In genomic region chr12:8031872-8032241, GRCh38 we compare ENCODE assay signal across 8 cellular contexts. TPM values are rescaled to one million over a fixed set of nuclear protein-coding genes. Genes with fewer than 3 reads are reported as not detected.
DNase-seq lines count a peak whose midpoint lies in the region; ATAC-seq, FAIRE-seq and TF ChIP-seq lines count a peak whose summit lies in the region.

No MANE protein-coding gene starts in this region.

- TF ChIP-seq POLR2A in IMR-90 (IDR thresholded peaks at IDR 0.05; ENCODE audit: low read depth, low read length) = no peak
- TF ChIP-seq POLR2A in breast epithelium (IDR thresholded peaks at IDR 0.05) = no peak

- H3K4me2 ChIP-seq in IMR-90 (ENCODE audit: low read depth, low read length) = peak overlapping the region; percentile 83

- no peak for TF ChIP-seq RAD21 in IMR-90 (IDR thresholded peaks at IDR 0.05; ENCODE audit: low read length)

- H2BK5ac ChIP-seq in IMR-90 (ENCODE audit: low read depth, low read length, poor library complexity, severe bottlenecking) = peak overlapping the region; percentile 75

- H3K14ac ChIP-seq in IMR-90 (replicated peaks; ENCODE audit: low read depth, low read length) = peak overlapping the region; percentile 1; the same call in 1 of the 2 replicates

- H4K8ac ChIP-seq in IMR-90 (ENCODE audit: low read depth in 2 of 2, low read length in 2 of 2) = peak overlapping the region; percentile 66 to 69

- 0 out of 2 replicates have a peak overlapping the region, but pooled peaks have one; percentile 67 for H3K4ac ChIP-seq in IMR-90 (ENCODE audit: low read depth, low read length)

- H3K9me3 ChIP-seq in IMR-90 (ENCODE audit: control insufficient read depth, insufficient read depth, low read length) = no peaks in the 10 kb centered on the region
- H3K9me3 ChIP-seq in breast epithelium = no peaks in the 10 kb centered on the region
- H3K9me3 ChIP-seq in muscle layer of colon (ENCODE audit: low read length) = no peaks in the 10 kb centered on the region

- H2AK9ac ChIP-seq in IMR-90 (replicated peaks; ENCODE audit: low read depth, low read length, poor library complexity) = no peak overlapping the region

- POLR2A ChIA-PET in AG04449 (lab: Yijun Ruan, JAX) (interaction anchor here (1.3 kb wide), 1 partner anchor 96 kb away, joined by 3 read pairs; the partner anchor contains the start of gene SLC2A3), IMR-90 (lab: Charles Lee; ENCODE audit: unreplicated experiment) (no interaction called here)

- H3K18ac ChIP-seq in IMR-90 (ENCODE audit: low read depth, low read length) = peak overlapping the region; percentile 55; the same call in 1 of the 2 replicates

- 0 out of 2 replicates have a peak overlapping the region, but pooled peaks have one; percentile 55 for H2BK120ac ChIP-seq in IMR-90 (ENCODE audit: low read depth, low read length)

- no peaks in the 10 kb centered on the region; the same call in 1 of the 2 replicates for H3K36me3 ChIP-seq in IMR-90 (ENCODE audit: control insufficient read depth, insufficient read depth, low read length)
- no peaks in the 10 kb centered on the region for H3K36me3 ChIP-seq in breast epithelium
- no peaks in the 10 kb centered on the region for H3K36me3 ChIP-seq in muscle layer of colon (ENCODE audit: insufficient read depth, low read length)

- peak overlapping the region; percentile 85 for H3K9ac ChIP-seq in IMR-90 (ENCODE audit: low read depth, low read length)
- peak overlapping the region; percentile 88 for H3K9ac ChIP-seq in muscle layer of colon (ENCODE audit: low read length)

- FAIRE-seq in D721Med (lab: Jason Lieb, UNC) = no peak

- peak overlapping the region; percentile 22; the same call in 1 of the 2 replicates for H4K5ac ChIP-seq in IMR-90 (ENCODE audit: low read depth, low read length)

- H2BK15ac ChIP-seq in IMR-90 (ENCODE audit: low read depth, low read length) = no peak overlapping the region

- ATAC-seq in IMR-90 (ENCODE audit: low read depth) = no peak

- peak overlapping the region; percentile 5; the same call in 1 of the 2 replicates for H4K91ac ChIP-seq in IMR-90 (ENCODE audit: insufficient read depth, low read depth, low read length)

- in situ Hi-C loops in IMR-90 (cut with MboI; ENCODE audit: low sequenced_read_pairs) = loop anchor here (25.0 kb wide), 1 partner anchor 395 kb away; no protein-coding TSS in a partner anchor

- H3K23ac ChIP-seq in IMR-90 (ENCODE audit: low read depth, low read length) = peak overlapping the region; percentile 79; the same call in 1 of the 2 replicates

- no peaks in the 10 kb centered on the region for H3K27me3 ChIP-seq in IMR-90 (ENCODE audit: control insufficient read depth, insufficient read depth, low read length)
- no peaks in the 10 kb centered on the region for H3K27me3 ChIP-seq in breast epithelium
- H3K27me3 ChIP-seq in muscle layer of colon (ENCODE audit: control insufficient read depth in 1 of 2, insufficient read depth in 2 of 2, low read length in 2 of 2) = no peaks in the 10 kb centered on the region

- peaks cover 25% of the 10 kb centered on the region for H3K9me1 ChIP-seq in IMR-90 (ENCODE audit: insufficient read depth, low read length)

- dilution Hi-C loops in IMR-90 (cut with HindIII; ENCODE audit: low sequenced_read_pairs, unreplicated experiment) = no loop called here

- no CpG with 5 or more reads among the region's 5 CpGs for whole genome bisulfite sequencing in IMR-90 (ENCODE audit: extremely low coverage in 2 of 2, insufficient read length in 1 of 2), 2 experiments

- DNase-seq in AG04449 (ENCODE audit: low read depth, low spot score) = no peak
- DNase-seq in IMR-90 = no peak
- no peak for DNase-seq in breast epithelium (ENCODE audit: low spot score in 2 of 2)
- DNase-seq in NCI-H774 (lab: John Stamatoyannopoulos, UW) = no peak
- DNase-seq in SHP77 (lab: John Stamatoyannopoulos, UW) = no peak
- DNase-seq in NAMALWA (ENCODE audit: low spot score) = no peak
- DNase-seq in D721Med (ENCODE audit: insufficient read length, low spot score) = no peak

- peaks cover 26 to 48% of the 10 kb centered on the region in 2 experiments; a peak in 3 of 4 replicates for H3K79me1 ChIP-seq in IMR-90 (ENCODE audit: low read depth in 1 of 2, low read length in 2 of 2)

- H3K4me1 ChIP-seq in IMR-90 (ENCODE audit: control insufficient read depth, insufficient read depth, low read length) (peaks cover 16% of the 10 kb centered on the region), breast epithelium (peaks cover 2 to 26% of the 10 kb centered on the region in 2 donors), muscle layer of colon (ENCODE audit: insufficient read depth, low read length) (peaks cover 34% of the 10 kb centered on the region)

- intact Hi-C loops in IMR-90 (cut with micrococcal nuclease) = no loop called here
- intact Hi-C loops in breast epithelium (cut with DNase I; ENCODE audit: low total_unique reads) = no loop called here

- H3K4me3 ChIP-seq in AG04449 (ENCODE audit: low read depth, low read length) = peak overlapping the region; percentile 84
- H3K4me3 ChIP-seq in IMR-90 (ENCODE audit: insufficient read depth, low read depth, low read length) = peak overlapping the region; percentile 84
- H3K4me3 ChIP-seq in breast epithelium = peak overlapping the region; percentile 78 to 95 (median 86)
- peak overlapping the region; percentile 37 to 62 for H3K4me3 ChIP-seq in muscle layer of colon (ENCODE audit: low read depth in 1 of 2, low read length in 2 of 2)

- H2AFZ ChIP-seq in IMR-90 (replicated peaks; ENCODE audit: low read length, poor library complexity) = peak overlapping the region; percentile 53

- BruUV-seq in IMR-90 (replicated peaks; lab: Mats Ljungman, UMichigan) = no TSS peak

- H2BK20ac ChIP-seq in IMR-90 (ENCODE audit: low read depth, low read length) = no peak overlapping the region

- H3K56ac ChIP-seq in IMR-90 (ENCODE audit: extremely low read depth, insufficient read depth, low read length) = no peak overlapping the region

- CTCF ChIA-PET in AG04449 (lab: Yijun Ruan, JAX) = interaction anchor here (0.7 to 5.6 kb wide), 4 partner anchors 13 to 98 kb away, joined by 3 to 66 read pairs (median 4); partner anchors contain the start of gene SLC2A3
- CTCF ChIA-PET in IMR-90 (lab: Yijun Ruan, JAX) = interaction anchor here (0.6 kb wide), 1 partner anchor 38 kb away, joined by 4 read pairs; no protein-coding TSS in a partner anchor

- peak overlapping the region; percentile 73 for H3K27ac ChIP-seq in IMR-90 (ENCODE audit: insufficient read depth, low read length)
- H3K27ac ChIP-seq in breast epithelium = peak overlapping the region; percentile 95 to 96
- H3K27ac ChIP-seq in muscle layer of colon (ENCODE audit: low read depth, low read length) = peak overlapping the region; percentile 74

- TF ChIP-seq CTCF in AG04449 (IDR thresholded peaks at IDR 0.05; ENCODE audit: insufficient read depth, low read length, missing control alignments) (no peak), IMR-90 (conservative IDR thresholded peaks at IDR 0.05; ENCODE audit: low read depth, low read length) (no peak), breast epithelium (IDR thresholded peaks at IDR 0.05) (no peak), D721Med (IDR thresholded peaks at IDR 0.05; ENCODE audit: insufficient read depth, missing control alignments) (no peak)

- H4K20me1 ChIP-seq in IMR-90 (ENCODE audit: insufficient read depth, low read length) = peaks cover 30% of the 10 kb centered on the region; the same call in 1 of the 2 replicates

- H2AK5ac ChIP-seq in IMR-90 (ENCODE audit: low read depth, low read length) = no peak overlapping the region

TF ChIP-seq in IMR-90, 13 proteins besides CTCF, POLR2A, EP300 and RAD21 (continues in another document):
- no peak for TF ChIP-seq MXI1 (IDR thresholded peaks at IDR 0.05; ENCODE audit: borderline replicate concordance, low read depth, low read length)
- TF ChIP-seq FOS (IDR thresholded peaks at IDR 0.05; ENCODE audit: low read depth, low read length) = no peak
- TF ChIP-seq NFE2L2 (IDR thresholded peaks at IDR 0.05; ENCODE audit: low read depth, low read length) = no peak
- TF ChIP-seq MAFK (IDR thresholded peaks at IDR 0.05; ENCODE audit: low read depth, low read length) = no peak
- no peak for TF ChIP-seq SMC3 (IDR thresholded peaks at IDR 0.05; ENCODE audit: low read depth, low read length)
- TF ChIP-seq CHD1 (IDR thresholded peaks at IDR 0.05; ENCODE audit: low read depth, low read length) = no peak
- no peak for TF ChIP-seq ELK1 (IDR thresholded peaks at IDR 0.05; ENCODE audit: borderline replicate concordance, low read depth, low read length)
- TF ChIP-seq BHLHE40 (IDR thresholded peaks at IDR 0.05; ENCODE audit: low read depth, low read length) = no peak
- no peak for TF ChIP-seq USF2 (IDR thresholded peaks at IDR 0.05; ENCODE audit: low read depth, low read length)

RNA-seq across cellular contexts. Expression of gene FOXJ2, which starts 0.7 kb away (rescaled TPM):
- total RNA-seq in IMR-90 (2012; rRNA removed) (3.0 and 3.9 TPM in 2 replicates), breast epithelium (10 to 100 TPM; 11.1 to 14.2 (median 13.4) TPM)
- polyA plus RNA-seq in IMR-90 (2012; rRNA removed) = 8.4 and 8.5 TPM in 2 replicates
- polyA plus RNA-seq in IMR-90 (2012; cell fraction: cytosol; rRNA removed) = 2.5 and 5.1 TPM in 2 replicates
- 12.8 and 13.4 TPM in 2 replicates for polyA plus RNA-seq in IMR-90 (2012; cell fraction: nucleus; rRNA removed; ENCODE audit: low replicate concordance)

RNA-seq across cellular contexts. Expression of gene C3AR1, which starts 34.3 kb away (rescaled TPM):
- total RNA-seq in IMR-90 (2012; rRNA removed) (0.28 and 0.36 TPM in 2 replicates), breast epithelium (10 to 100 TPM in 2 of 3 donors, 1 to 10 TPM in 1; 6.6 to 46.2 (median 17.7) TPM)
- 0.31 and 0.42 TPM in 2 replicates for polyA plus RNA-seq in IMR-90 (2012; rRNA removed)
- polyA plus RNA-seq in IMR-90 (2012; cell fraction: cytosol; rRNA removed) = 0.29 and 0.34 TPM in 2 replicates
- 0.07 and 0.08 TPM in 2 replicates for polyA plus RNA-seq in IMR-90 (2012; cell fraction: nucleus; rRNA removed; ENCODE audit: low replicate concordance)

RNA-seq across cellular contexts. Expression of gene NECAP1, which starts 50.2 kb away (rescaled TPM):
- total RNA-seq in IMR-90 (2012; rRNA removed) = 37.3 and 44.2 TPM in 2 replicates
- 32.2 and 35.6 TPM in 2 replicates for polyA plus RNA-seq in IMR-90 (2012; rRNA removed)
- polyA plus RNA-seq in IMR-90 (2012; cell fraction: cytosol; rRNA removed) = 14.7 and 15.9 TPM in 2 replicates
- polyA plus RNA-seq in IMR-90 (2012; cell fraction: nucleus; rRNA removed; ENCODE audit: low replicate concordance) = 15.0 and 44.7 TPM in 2 replicates
- total RNA-seq in breast epithelium = 10 to 100 TPM; 29.5 to 47.0 (median 32.3) TPM
